In the genomic region with DNA sequence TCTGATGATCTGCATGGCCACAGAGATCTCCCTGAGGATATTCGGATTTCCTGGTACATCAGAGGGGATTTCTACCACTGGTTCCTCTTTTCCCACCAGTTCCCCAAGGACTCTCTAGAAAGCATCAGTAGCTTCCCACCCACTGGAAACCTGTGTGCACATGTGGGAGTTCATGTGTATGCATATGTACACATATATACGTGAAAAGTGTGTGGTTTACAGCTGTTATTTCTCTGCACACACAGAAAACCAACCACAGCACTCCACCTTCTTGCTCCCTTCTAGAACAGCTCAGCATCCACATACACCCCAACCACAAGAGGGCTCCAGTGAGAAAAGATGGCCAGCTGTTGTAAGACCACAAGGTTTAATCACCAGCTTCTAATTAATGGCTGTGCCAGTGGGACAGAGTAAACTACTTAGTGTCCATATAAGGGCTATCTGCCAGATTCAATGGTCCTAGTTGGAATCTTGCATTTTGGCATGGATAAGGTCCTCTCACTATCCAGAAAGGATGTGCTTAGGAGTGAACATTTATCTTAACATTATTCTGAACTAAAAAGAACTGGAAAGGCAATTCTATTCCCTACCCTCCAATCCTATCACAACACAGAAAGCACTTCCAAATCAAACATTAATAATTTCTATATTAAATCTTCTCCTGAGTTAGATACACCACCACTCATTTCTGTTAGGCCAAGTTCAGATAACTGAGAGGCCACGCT, we compare ENCODE assay signal across 9 cellular contexts. TPM values are rescaled to one million over a fixed set of nuclear protein-coding genes. Genes with fewer than 3 reads are reported as not detected.
DNase-seq lines count a peak whose midpoint lies in the region; ATAC-seq, FAIRE-seq and TF ChIP-seq lines count a peak whose summit lies in the region.
"Had no signal": no experiment of that assay in that cellular context is flagged by ENCODE, and none has a peak within 500 bp of the region (broad histone marks: within the 10 kb centered on the region; RNA-seq: fewer than 3 reads in every experiment).

No MANE protein-coding gene starts in this region.

- H3K27ac Mint-ChIP-seq in stimulated activated effector memory CD8-positive, alpha-beta T cell treated with anti-CD3 and anti-CD28 coated beads, Interleukin-12 subunit alpha, Interleukin-12 subunit beta, amount 100 ng/mL, for 72 hours, result peak overlapping the region; percentile 75

- H3K36me3 ChIP-seq in kidney (ENCODE audit: control insufficient read depth in 1 of 2, insufficient read depth in 2 of 2, low read length in 2 of 2), result peaks cover 46 to 51% of the 10 kb centered on the region in 2 donors

- no peak overlapping the region for H3K9ac ChIP-seq in kidney (ENCODE audit: low read length in 2 of 2)

- H3K9me3 Mint-ChIP-seq in stimulated activated effector memory CD8-positive, alpha-beta T cell treated with anti-CD3 and anti-CD28 coated beads, Interleukin-12 subunit alpha, Interleukin-12 subunit beta, amount 100 ng/mL, for 72 hours, result no peaks in the 10 kb centered on the region

- FAIRE-seq in kidney (lab: Jason Lieb, UNC), result no peak
- FAIRE-seq: colon had no signal

- no peaks in the 10 kb centered on the region for H3K9me3 ChIP-seq in kidney (ENCODE audit: control insufficient read depth in 1 of 2, low read length in 2 of 2)

- H3K4me1 ChIP-seq in kidney (ENCODE audit: control insufficient read depth in 1 of 2, insufficient read depth in 1 of 2, low read depth in 1 of 2, low read length in 2 of 2), result peaks cover 12 to 13% of the 10 kb centered on the region in 2 donors

- H3K4me3 Mint-ChIP-seq in stimulated activated effector memory CD8-positive, alpha-beta T cell treated with anti-CD3 and anti-CD28 coated beads, Interleukin-12 subunit alpha, Interleukin-12 subunit beta, amount 100 ng/mL, for 72 hours, result no peak overlapping the region

- DNase-seq in NCI-H1092 treated with DMSO at 0.1 percent for 48 hours (lab: John Stamatoyannopoulos, UW) (peak; percentile 44), NCI-H1092 (lab: John Stamatoyannopoulos, UW) (no peak), KBM-7 (peak; percentile 86), SHP77 (lab: John Stamatoyannopoulos, UW) (peak; percentile 16 to 44), astrocyte of the cerebellum (ENCODE audit: low read depth) (no peak), kidney (no peak), OCI-M2 (lab: John Stamatoyannopoulos, UW; ENCODE audit: unreplicated experiment) (no peak)
- peak; percentile 48 to 75 for DNase-seq in stimulated activated effector memory CD8-positive, alpha-beta T cell treated with anti-CD3 and anti-CD28 coated beads, Interleukin-12 subunit alpha, Interleukin-12 subunit beta, amount 100 ng/mL, for 72 hours (ENCODE audit: low spot score in 2 of 2)

- in situ Hi-C loops in KBM-7 (cut with MboI; ENCODE audit: low pct_unique_long_range_greater_than_20kb, low sequenced_read_pairs) (no loop called here), astrocyte of the cerebellum (cut with HindIII; ENCODE audit: low sequenced_read_pairs) (no loop called here)

- no peak overlapping the region for H3K4me3 ChIP-seq in astrocyte of the cerebellum (ENCODE audit: low read depth, low read length)
- no peak overlapping the region for H3K4me3 ChIP-seq in kidney (ENCODE audit: low read length in 2 of 2)

- peak; percentile 75 for TF ChIP-seq CTCF in astrocyte of the cerebellum (IDR thresholded peaks at IDR 0.05; ENCODE audit: low read depth, low read length, missing control alignments)
- TF ChIP-seq CTCF in kidney (IDR thresholded peaks at IDR 0.05; ENCODE audit: borderline replicate concordance, extremely low read depth, insufficient read depth), result peak; percentile 54

- H3K4me1 Mint-ChIP-seq in stimulated activated effector memory CD8-positive, alpha-beta T cell treated with anti-CD3 and anti-CD28 coated beads, Interleukin-12 subunit alpha, Interleukin-12 subunit beta, amount 100 ng/mL, for 72 hours, result peaks cover 34% of the 10 kb centered on the region

- no peak overlapping the region for H3K27ac ChIP-seq in kidney (ENCODE audit: low read depth in 2 of 2, low read length in 2 of 2)

- peak; percentile 73 for ATAC-seq in stimulated activated effector memory CD8-positive, alpha-beta T cell treated with anti-CD3 and anti-CD28 coated beads, Interleukin-12 subunit alpha, Interleukin-12 subunit beta, amount 100 ng/mL, for 72 hours

- intact Hi-C loops in kidney (cut with DNase I), result loop anchor here (10.0 kb wide), 1 partner anchor 198 kb away; no protein-coding TSS in a partner anchor

- peaks cover 81% of the 10 kb centered on the region for H3K36me3 Mint-ChIP-seq in stimulated activated effector memory CD8-positive, alpha-beta T cell treated with anti-CD3 and anti-CD28 coated beads, Interleukin-12 subunit alpha, Interleukin-12 subunit beta, amount 100 ng/mL, for 72 hours

RNA-seq across cellular contexts. Expression of gene GPR3, which starts 24.1 kb away (rescaled TPM):
- 0.38 TPM for total RNA-seq in kidney
- polyA plus RNA-seq in kidney (ENCODE audit: insufficient read depth, low read depth, low replicate concordance), result 0.77 TPM

RNA-seq across cellular contexts. Expression of gene CD164L2, which starts 33.4 kb away (rescaled TPM):
- 0.63 TPM for total RNA-seq in kidney
- 1.1 TPM for polyA plus RNA-seq in kidney (ENCODE audit: insufficient read depth, low read depth, low replicate concordance)

RNA-seq across cellular contexts. Expression of gene FCN3, which starts 41.9 kb away (rescaled TPM):
- total RNA-seq in kidney, result 7.9 TPM
- 240 TPM for polyA plus RNA-seq in kidney (ENCODE audit: insufficient read depth, low read depth, low replicate concordance)

RNA-seq across cellular contexts. Expression of gene MAP3K6, which starts 49.8 kb away (rescaled TPM):
- 86.7 TPM for total RNA-seq in kidney
- 59.7 TPM for polyA plus RNA-seq in kidney (ENCODE audit: insufficient read depth, low read depth, low replicate concordance)

Comparison
In these comparisons a context has a peak if more than half of its experiments do, and no peak if none do; other contexts are left out.
1. DNase-seq: peak in NCI-H1092 treated with DMSO at 0.1 percent for 48 hours (single experiment), KBM-7 (single experiment), SHP77 (2 of 2) and stimulated activated effector memory CD8-positive, alpha-beta T cell treated with anti-CD3 and anti-CD28 coated beads, Interleukin-12 subunit alpha, Interleukin-12 subunit beta, amount 100 ng/mL, for 72 hours (2 of 2); none in NCI-H1092 (single experiment), astrocyte of the cerebellum (single experiment), kidney (single experiment) and OCI-M2 (single experiment).